Comparison of ENCODE assay signal across 8 cellular contexts in the genomic region with DNA sequence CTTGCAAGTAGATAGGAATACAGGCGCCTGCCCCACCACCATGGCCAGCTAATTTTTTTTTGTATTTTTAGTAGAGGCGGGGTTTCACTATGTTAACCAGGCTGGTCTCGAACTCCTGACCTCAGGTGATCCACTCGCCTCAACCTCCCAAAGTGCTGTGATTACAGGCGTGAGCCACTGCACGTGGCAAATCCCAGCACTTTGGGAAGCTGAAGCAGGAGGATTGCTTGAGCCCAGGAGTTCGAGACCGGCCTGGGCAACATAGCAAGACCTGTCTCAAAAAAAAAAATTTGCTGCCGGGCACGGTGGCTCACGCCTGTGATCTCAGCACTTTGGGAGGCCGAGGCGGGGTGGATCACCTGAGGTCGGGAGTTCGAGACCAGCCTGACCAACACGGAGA. TPM values are rescaled to one million over a fixed set of nuclear protein-coding genes. Genes with fewer than 3 reads are reported as not detected.
DNase-seq lines count a peak whose midpoint lies in the region; ATAC-seq and TF ChIP-seq lines count a peak whose summit lies in the region.
"Not testable (repeated sequence)": the region's sequence is repeated elsewhere in the genome, so short reads cannot be mapped to it uniquely, and the experiment has no call there.
"Had no signal": no experiment of that assay in that cellular context is flagged by ENCODE, and none has a peak within 500 bp of the region (broad histone marks: within the 10 kb centered on the region; RNA-seq: fewer than 3 reads in every experiment).

No MANE protein-coding gene starts in this region.

- H3K4me2 ChIP-seq in osteoblast (ENCODE audit: insufficient read depth, low read length), result not testable (repeated sequence)

- ATAC-seq in RWPE2 (ENCODE audit: low read depth); body of pancreas: not testable (repeated sequence)

- H3K27ac Mint-ChIP-seq in CD14-positive monocyte (peak overlapping the region in 6 of 7 donors; percentile 77 to 92 (median 84)), HFFc6 (peak overlapping the region; percentile 58; the same call in 1 of the 2 replicates)

- not testable (repeated sequence) for H3K79me2 ChIP-seq in osteoblast (ENCODE audit: insufficient read depth, low read length)

- not testable (repeated sequence) for H2AFZ ChIP-seq in osteoblast (ENCODE audit: low read length)

- H3K27me3 Mint-ChIP-seq in CD14-positive monocyte (ENCODE audit: low read depth in 3 of 3); HFFc6 (ENCODE audit: insufficient read depth): not testable (repeated sequence)

- intact Hi-C loops in CD14-positive monocyte (cut with micrococcal nuclease); body of pancreas (cut with DNase I); esophagus squamous epithelium (cut with DNase I): not testable (repeated sequence)

- not testable (repeated sequence) for H3K36me3 ChIP-seq in RWPE2 (ENCODE audit: low read depth); body of pancreas (replicated peaks in 1 of 2; ENCODE audit: insufficient read depth in 1 of 2, low read depth in 2 of 2); esophagus squamous epithelium; right atrium auricular region; osteoblast (ENCODE audit: insufficient read depth, low read length)

- H3K4me1 ChIP-seq in RWPE2 (ENCODE audit: insufficient read depth, poor library complexity, severe bottlenecking) (peaks cover 25% of the 10 kb centered on the region), body of pancreas (peaks cover 13% of the 10 kb centered on the region), esophagus squamous epithelium (peaks cover 0 to 71% (median 24%) of the 10 kb centered on the region in 3 donors), right atrium auricular region (peaks cover 0 to 16% of the 10 kb centered on the region in 2 donors), osteoblast (ENCODE audit: insufficient read depth, low read length) (peaks cover 12% of the 10 kb centered on the region)

- not testable (repeated sequence) for DNase-seq in CD14-positive monocyte (ENCODE audit: low spot score); HFFc6; RWPE2 (ENCODE audit: low spot score); body of pancreas; esophagus squamous epithelium (lab: John Stamatoyannopoulos, UW); right atrium auricular region (ENCODE audit: low spot score); osteoblast (ENCODE audit: insufficient read length, low spot score, missing footprints)

- not testable (repeated sequence) for TF ChIP-seq POLR2A in body of pancreas (IDR thresholded peaks at IDR 0.05); esophagus squamous epithelium (IDR thresholded peaks at IDR 0.05)

- not testable (repeated sequence) for H3K4me3 ChIP-seq in RWPE2 (ENCODE audit: severe bottlenecking); body of pancreas; esophagus squamous epithelium; right atrium auricular region; osteoblast (ENCODE audit: insufficient read depth, low read length)

- H3K9me3 Mint-ChIP-seq in CD14-positive monocyte, HFFc6: not testable (repeated sequence)

- H3K27me3 ChIP-seq in RWPE2 (ENCODE audit: insufficient read depth, poor library complexity, severe bottlenecking); body of pancreas; esophagus squamous epithelium; right atrium auricular region; osteoblast (ENCODE audit: insufficient read depth, low read length): not testable (repeated sequence)

- not testable (repeated sequence) for H3K4me3 Mint-ChIP-seq in CD14-positive monocyte, HFFc6

- not testable (repeated sequence) for H3K9me3 ChIP-seq in RWPE2 (ENCODE audit: severe bottlenecking); body of pancreas; esophagus squamous epithelium; right atrium auricular region; osteoblast (ENCODE audit: low read depth, low read length)

- H3K4me1 Mint-ChIP-seq in CD14-positive monocyte (peaks cover 63% of the 10 kb centered on the region), HFFc6 (ENCODE audit: low read depth) (peaks cover 38% of the 10 kb centered on the region)

- H4K20me1 ChIP-seq in osteoblast (ENCODE audit: insufficient read depth, low read length), result not testable (repeated sequence)

- 85 to 86% methylated on average over 11 to 15 of the region's 16 CpGs for WGBS in body of pancreas, 2 donors
- 67 to 84% methylated on average over 5 to 12 of the region's 16 CpGs for WGBS in esophagus squamous epithelium, 2 donors

- TF ChIP-seq CTCF in CD14-positive monocyte (IDR thresholded peaks at IDR 0.05); HFFc6 (IDR thresholded peaks at IDR 0.05); RWPE2 (IDR thresholded peaks at IDR 0.05; ENCODE audit: poor library complexity, severe bottlenecking); body of pancreas (IDR thresholded peaks at IDR 0.05); esophagus squamous epithelium (IDR thresholded peaks at IDR 0.05); right atrium auricular region (IDR thresholded peaks at IDR 0.05); osteoblast (IDR thresholded peaks at IDR 0.05; ENCODE audit: extremely low read depth, low read depth, low read length): not testable (repeated sequence)

- not testable (repeated sequence) for H3K36me3 Mint-ChIP-seq in CD14-positive monocyte; HFFc6 (ENCODE audit: low read depth)

- H3K27ac ChIP-seq in RWPE2 (ENCODE audit: poor library complexity, severe bottlenecking), result peak overlapping the region; percentile 48
- peak overlapping the region in 3 of 4 donors; percentile 54 to 62 (median 59) for H3K27ac ChIP-seq in body of pancreas
- H3K27ac ChIP-seq in esophagus squamous epithelium, result peak overlapping the region in 3 of 4 donors; percentile 44 to 80 (median 77)
- H3K27ac ChIP-seq in right atrium auricular region, result peak overlapping the region; percentile 31 to 72
- peak overlapping the region; percentile 51 for H3K27ac ChIP-seq in osteoblast (ENCODE audit: low read depth, low read length)

RNA-seq across cellular contexts. Expression of a gene that starts 34.5 kb away (rescaled TPM):
- not detected for polyA plus RNA-seq in CD14-positive monocyte
- total RNA-seq in HFFc6 (2021; fragmentation: NEBNext Ultra II Directional; extraction: Animal tissue kit (Norgen Biotek cat#: 25700)), result 10 to 100 TPM; 12.2 to 14.3 (median 13.1) TPM
- 1 to 10 TPM; 3.1 to 6.9 TPM for total RNA-seq in body of pancreas
- 10 to 100 TPM; 13.9 to 22.0 (median 17.6) TPM for total RNA-seq in esophagus squamous epithelium
- total RNA-seq in right atrium auricular region, result 10 to 100 TPM; 40.8 to 78.6 TPM
- 19.9 and 24.2 TPM in 2 replicates for total RNA-seq in osteoblast
- polyA plus RNA-seq: CD4-positive, alpha-beta memory T cell had no signal
